Comparison of ENCODE assay signal across 22 cellular contexts in the genomic region with DNA sequence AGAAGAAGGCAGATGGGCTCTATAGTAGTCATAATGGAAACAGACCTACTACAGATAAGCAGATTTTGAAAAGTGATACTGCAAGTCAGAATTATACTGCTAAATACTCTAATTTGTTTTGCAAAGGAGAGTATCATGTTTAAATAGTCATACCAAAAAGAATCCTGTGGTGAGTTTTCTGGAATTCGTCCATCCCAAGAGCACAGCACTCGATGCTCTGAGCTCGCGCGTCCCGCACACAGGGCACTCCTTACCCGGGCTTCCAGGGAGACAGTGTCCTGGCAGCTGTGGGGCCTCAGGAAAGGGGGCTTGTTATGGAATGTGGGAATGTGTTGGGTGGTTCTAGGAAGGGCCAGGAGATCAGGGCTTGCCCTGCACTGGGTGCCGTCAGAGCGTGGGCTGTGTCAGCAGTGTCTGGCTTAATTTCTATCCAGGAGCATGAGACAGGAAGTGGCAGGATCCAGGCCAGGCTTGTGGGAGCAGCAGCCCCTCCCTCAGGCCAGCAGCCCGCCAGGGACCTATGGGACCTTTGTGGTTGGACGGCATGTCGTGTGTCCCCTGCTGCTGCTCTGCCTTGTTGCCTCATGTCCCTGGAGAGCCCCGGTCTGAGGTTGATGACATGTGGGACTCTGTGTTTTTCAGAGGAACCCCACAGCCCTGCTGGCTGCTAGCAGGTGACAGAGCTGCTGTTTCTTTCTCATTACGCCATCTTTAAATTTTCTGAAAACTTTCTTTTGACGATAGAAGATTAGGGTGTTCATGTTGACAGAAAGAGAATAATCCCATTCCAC.
DNase-seq lines count a peak whose midpoint lies in the region; ATAC-seq and TF ChIP-seq lines count a peak whose summit lies in the region.
"Had no signal": no experiment of that assay in that cellular context is flagged by ENCODE, and none has a peak within 500 bp of the region (broad histone marks: within the 10 kb centered on the region; RNA-seq: fewer than 3 reads in every experiment).

No MANE protein-coding gene starts in this region.

- H3K4me3 ChIP-seq in AG04449 (ENCODE audit: low read depth, low read length) = no peak overlapping the region
- H3K4me3 ChIP-seq in left lung = no peak overlapping the region
- H3K4me3 ChIP-seq in uterus = no peak overlapping the region
- H3K4me3 ChIP-seq: HAP-1, mucosa of descending colon, pancreas, stomach had no signal

- peak; percentile 28 for DNase-seq in AG04449 (ENCODE audit: low read depth, low spot score)
- peak; percentile 45 for DNase-seq in ELR (ENCODE audit: low read depth)
- DNase-seq in amniotic stem cell (lab: John Stamatoyannopoulos, UW) = peak; percentile 5
- no peak for DNase-seq in left lung
- DNase-seq in GM19240 (ENCODE audit: insufficient read length, low spot score) = no peak
- DNase-seq in NCI-H1092 treated with DMSO at 0.1 percent for 48 hours (lab: John Stamatoyannopoulos, UW) = no peak
- no peak for DNase-seq in uterus
- no peak for DNase-seq in T-helper 17 cell
- DNase-seq: ACHN; activated CD8-positive, alpha-beta memory T cell treated with anti-CD3 and anti-CD28 coated beads, Interleukin-2, amount 50 U/mL, for 4 hours; Caco-2; GF-D8; hypothalamus; left cardiac atrium; mucosa of descending colon; NCI-H187; NCI-H510A; pancreas; SIG-M5; stomach had no signal

- TF ChIP-seq POLR2A in uterus (IDR thresholded peaks at IDR 0.05) = no peak

- H3K27ac ChIP-seq in left lung = no peak overlapping the region
- no peak overlapping the region for H3K27ac ChIP-seq in uterus
- H3K27ac ChIP-seq: breast epithelium, pancreas, stomach had no signal

- H3K4me3 Mint-ChIP-seq in T-helper 17 cell = no peak overlapping the region

- peaks cover 3% of the 10 kb centered on the region for H3K4me1 Mint-ChIP-seq in T-helper 17 cell

- H3K36me3 ChIP-seq in left lung (no peaks in the 10 kb centered on the region), uterus (no peaks in the 10 kb centered on the region)
- H3K36me3 ChIP-seq: breast epithelium, HAP-1, pancreas, stomach had no signal

- H3K27me3 ChIP-seq in left lung = no peaks in the 10 kb centered on the region
- no peaks in the 10 kb centered on the region for H3K27me3 ChIP-seq in uterus
- H3K27me3 ChIP-seq: pancreas had no signal

- peak; percentile 35 for ATAC-seq in left lung
- no peak for ATAC-seq in T-helper 17 cell
- ATAC-seq: mucosa of descending colon had no signal

- CTCF ChIA-PET in AG04449 (lab: Yijun Ruan, JAX) = no interaction called here

- H3K4me1 ChIP-seq in left lung (no peaks in the 10 kb centered on the region), uterus (no peaks in the 10 kb centered on the region)
- H3K4me1 ChIP-seq: breast epithelium, Caco-2, HAP-1, pancreas, stomach had no signal

- no peak for TF ChIP-seq CTCF in AG04449 (IDR thresholded peaks at IDR 0.05; ENCODE audit: insufficient read depth, low read length, missing control alignments)
- TF ChIP-seq CTCF in left lung (IDR thresholded peaks at IDR 0.05) = no peak
- no peak for TF ChIP-seq CTCF in uterus (IDR thresholded peaks at IDR 0.05)

- intact Hi-C loops in left lung (cut with DNase I) = no loop called here
- intact Hi-C loops in uterus (cut with DNase I; ENCODE audit: low total_unique reads) = no loop called here

- no peak overlapping the region for H3K27ac Mint-ChIP-seq in T-helper 17 cell

- no peaks in the 10 kb centered on the region for H3K36me3 Mint-ChIP-seq in T-helper 17 cell (ENCODE audit: low read depth)

- H3K9me3 ChIP-seq in left lung = peaks cover 0 to 5% of the 10 kb centered on the region in 2 donors
- no peaks in the 10 kb centered on the region for H3K9me3 ChIP-seq in uterus
- no peaks in the 10 kb centered on the region for H3K9me3 ChIP-seq in T-helper 17 cell (ENCODE audit: control insufficient read depth, low read length, poor library complexity, severe bottlenecking)
- H3K9me3 ChIP-seq: breast epithelium, Caco-2, HAP-1, mucosa of descending colon, pancreas had no signal

- POLR2A ChIA-PET in AG04449 (lab: Yijun Ruan, JAX) = no interaction called here

- no peaks in the 10 kb centered on the region for H3K27me3 Mint-ChIP-seq in T-helper 17 cell

Comparison
In these comparisons a context has a peak if more than half of its experiments do, and no peak if none do; other contexts are left out.
1. DNase-seq: peak in AG04449 (single experiment), ELR (single experiment) and amniotic stem cell (single experiment); none in left lung (0 of 2), GM19240 (single experiment), NCI-H1092 treated with DMSO at 0.1 percent for 48 hours (single experiment), uterus (0 of 2) and T-helper 17 cell (0 of 3).